ENCODE assay signal across 8 cellular contexts in genomic region chr3:58434170-58434507, GRCh38. TPM values are rescaled to one million over a fixed set of nuclear protein-coding genes. Genes with fewer than 3 reads are reported as not detected.
DNase-seq lines count a peak whose midpoint lies in the region; ATAC-seq and TF ChIP-seq lines count a peak whose summit lies in the region.

No MANE protein-coding gene starts in this region.

- H3K4me3 Mint-ChIP-seq in brain: peak overlapping the region; percentile 91 to 96 (median 92)

- peaks cover 9% of the 10 kb centered on the region for H3K27me3 Mint-ChIP-seq in brain

- no peaks in the 10 kb centered on the region for H3K27me3 ChIP-seq in heart left ventricle

- no peak for TF ChIP-seq POLR2A in heart left ventricle (IDR thresholded peaks at IDR 0.05)

- peaks cover 38% of the 10 kb centered on the region for H3K4me1 Mint-ChIP-seq in brain

- H3K27ac ChIP-seq in heart left ventricle (peak overlapping the region in 11 of 12 donors; percentile 66 to 97 (median 91)), mesodermal cell (ENCODE audit: low read depth, low read length, severe bottlenecking) (peak overlapping the region; percentile 80), urinary bladder (ENCODE audit: low read depth) (no peak overlapping the region)

- peak overlapping the region; percentile 83 to 99 (median 93) for H3K27ac Mint-ChIP-seq in brain

- peaks cover 24% of the 10 kb centered on the region for H3K36me3 Mint-ChIP-seq in brain

- H3K36me3 ChIP-seq in heart left ventricle (peaks cover 0 to 32% (median 30%) of the 10 kb centered on the region in 9 donors), mesodermal cell (ENCODE audit: control insufficient read depth, insufficient read depth, low read length) (peaks cover 32% of the 10 kb centered on the region), urinary bladder (ENCODE audit: insufficient read depth) (peaks cover 6% of the 10 kb centered on the region)

- H3K9me3 Mint-ChIP-seq in brain: peaks cover 0 to 2% (median 0%) of the 10 kb centered on the region in 5 experiments

- no peaks in the 10 kb centered on the region for H3K9me3 ChIP-seq in heart left ventricle
- no peaks in the 10 kb centered on the region for H3K9me3 ChIP-seq in mesodermal cell (ENCODE audit: control insufficient read depth, low read length)

- DNase-seq in heart left ventricle: no peak
- DNase-seq in cardiac septum (ENCODE audit: low spot score): no peak
- no peak for DNase-seq in GM10266 (ENCODE audit: extremely low spot score)
- no peak for DNase-seq in GM13976 (ENCODE audit: low spot score)

- H3K4me3 ChIP-seq in heart left ventricle (peak overlapping the region; percentile 44 to 87 (median 76)), mesodermal cell (ENCODE audit: extremely low read depth, insufficient read depth, low read length, poor library complexity, severe bottlenecking) (peak overlapping the region; percentile 5), urinary bladder (ENCODE audit: low read depth, low read length) (peak overlapping the region; percentile 57)

- intact Hi-C loops in heart left ventricle (cut with DNase I): loop anchor here in 5 of 10 donors (5.0 to 10.0 kb wide), 2 partner anchors 58 to 101 kb away; partner anchors contain the start of genes ACOX2 (in 3 of the 5) and KCTD6 (in 2 of the 5)
- intact Hi-C loops in cardiac septum (cut with DNase I): loop anchor here (5.0 kb wide), 1 partner anchor 58 kb away; the partner anchor contains the start of gene KCTD6

- TF ChIP-seq CTCF in heart left ventricle (IDR thresholded peaks at IDR 0.05): no peak
- no peak for TF ChIP-seq CTCF in brain (conservative IDR thresholded peaks at IDR 0.05)
- TF ChIP-seq CTCF in GM10266 (IDR thresholded peaks at IDR 0.05; ENCODE audit: control insufficient read depth, insufficient read depth, low read depth, missing control alignments): no peak
- TF ChIP-seq CTCF in GM13976 (IDR thresholded peaks at IDR 0.05; ENCODE audit: borderline replicate concordance, control extremely low read depth, extremely low read depth, insufficient read depth, missing control alignments): no peak

- 55 to 90% (median 59%) methylated on average over 2 to 3 of the region's 3 CpGs for WGBS in heart left ventricle, 4 donors
- 50 to 94% methylated on average over 1 to 3 of the region's 3 CpGs for WGBS in mesodermal cell (ENCODE audit: insufficient coverage in 2 of 2), 2 experiments
- 58% methylated on average over 3 of the region's 3 CpGs for WGBS in urinary bladder

- H3K4me1 ChIP-seq in heart left ventricle (peaks cover 2 to 35% (median 24%) of the 10 kb centered on the region in 12 donors), mesodermal cell (ENCODE audit: control insufficient read depth, insufficient read depth, low read length, poor library complexity, severe bottlenecking) (peaks cover 19% of the 10 kb centered on the region), urinary bladder (ENCODE audit: insufficient read depth) (no peaks in the 10 kb centered on the region)

- in situ Hi-C loops in GM13976 (cut with MboI; ENCODE audit: low sequenced_read_pairs, unreplicated experiment): no loop called here

- ATAC-seq in heart left ventricle (peak in 1 of 4 donors; percentile 8), GM19452 (IDR thresholded peaks at IDR 0.05; ENCODE audit: unreplicated experiment) (no peak)

RNA-seq across cellular contexts. Expression of gene PDHB, which starts 0.5 kb away (rescaled TPM):
- total RNA-seq in heart left ventricle: 100 to 1,000 TPM; 154 to 274 (median 192) TPM
- 100 to 1,000 TPM; 133 to 257 TPM for polyA plus RNA-seq in heart left ventricle
- 174 TPM for total RNA-seq in cardiac septum
- 56.7 TPM for polyA plus RNA-seq in brain (ENCODE audit: insufficient read depth, low read depth, low replicate concordance)
- 110 TPM for polyA plus RNA-seq in mesodermal cell (2013, experiment 1 of 2)
- polyA plus RNA-seq in mesodermal cell (2013, experiment 2 of 2): 103 TPM
- 72.3 TPM for total RNA-seq in urinary bladder
- polyA plus RNA-seq in urinary bladder: 99.4 TPM

RNA-seq across cellular contexts. Expression of gene KCTD6, which starts 57.8 kb away (rescaled TPM):
- total RNA-seq in heart left ventricle: 10 to 100 TPM in 1 of 9 donors, 1 to 10 TPM in 8; 5.7 to 10.5 (median 6.9) TPM
- polyA plus RNA-seq in heart left ventricle: 1 to 10 TPM; 6.8 to 7.0 TPM
- total RNA-seq in cardiac septum: 7.5 TPM
- polyA plus RNA-seq in brain (ENCODE audit: insufficient read depth, low read depth, low replicate concordance): 5.2 TPM
- polyA plus RNA-seq in mesodermal cell (2013, experiment 1 of 2): 19.6 TPM
- 19.8 TPM for polyA plus RNA-seq in mesodermal cell (2013, experiment 2 of 2)
- total RNA-seq in urinary bladder: 28.2 TPM
- polyA plus RNA-seq in urinary bladder: 10.7 TPM

Comparison
In these comparisons a context has a peak if more than half of its experiments do, and no peak if none do; other contexts are left out.
1. H3K4me3 ChIP-seq: peak in every context shown above with its lines; median percentile 76 in heart left ventricle; 57 in urinary bladder; 5 in mesodermal cell.